1 cellular context compared by ENCODE assay signal in the genomic region with DNA sequence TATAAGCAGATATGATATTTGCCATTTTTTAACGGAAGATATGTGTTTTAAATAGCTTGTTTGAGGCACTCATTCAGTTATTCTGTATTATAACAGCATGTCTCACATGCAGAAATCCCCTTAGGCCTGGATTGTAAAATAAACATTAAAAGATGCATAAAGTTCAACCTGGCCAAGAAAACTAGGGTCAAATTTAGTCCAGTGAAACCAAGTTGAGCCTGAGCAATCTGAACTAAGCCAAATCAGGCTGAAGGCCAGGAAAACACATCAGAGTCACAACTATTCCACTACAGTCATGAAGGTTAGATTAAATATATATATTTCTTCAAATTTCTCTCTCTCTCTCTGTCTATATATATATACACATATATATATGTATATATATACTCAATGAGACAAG.
TF ChIP-seq lines count a peak whose summit lies in the region.

No MANE protein-coding gene starts in this region.

TF ChIP-seq in IMR-90, 13 proteins besides CTCF, POLR2A, EP300 and RAD21:
- TF ChIP-seq CEBPB (IDR thresholded peaks at IDR 0.05; ENCODE audit: low read depth, low read length), result no peak
- TF ChIP-seq SMC3 (IDR thresholded peaks at IDR 0.05; ENCODE audit: low read depth, low read length), result no peak
- no peak for TF ChIP-seq NFE2L2 (IDR thresholded peaks at IDR 0.05; ENCODE audit: low read depth, low read length)
